21 cellular contexts compared by ENCODE assay signal in the genomic region with DNA sequence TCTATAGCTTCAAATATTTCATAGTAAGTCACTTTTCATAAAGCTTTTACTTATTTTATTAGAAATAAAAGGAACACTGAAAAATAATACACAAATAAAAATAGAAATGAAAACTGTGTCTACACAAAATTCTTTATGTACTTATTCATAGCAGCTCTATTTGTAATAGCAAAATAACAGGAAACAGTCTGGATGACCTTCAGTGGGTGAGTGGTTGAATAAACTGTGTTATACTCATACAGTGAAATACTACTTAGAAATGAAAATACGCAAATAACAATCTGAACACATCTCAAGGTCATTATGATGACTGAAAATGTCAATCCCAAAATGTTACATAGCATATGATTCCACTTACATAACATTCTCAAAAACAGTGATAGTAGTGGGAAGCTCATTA.
DNase-seq lines count a peak whose midpoint lies in the region; ATAC-seq, FAIRE-seq and TF ChIP-seq lines count a peak whose summit lies in the region.
"Had no signal": no experiment of that assay in that cellular context is flagged by ENCODE, and none has a peak within 500 bp of the region (broad histone marks: within the 10 kb centered on the region; RNA-seq: fewer than 3 reads in every experiment).

No MANE protein-coding gene starts in this region.

- DNase-seq in M059J (ENCODE audit: low read depth) (peak; percentile 13), brain pericyte (ENCODE audit: low read depth, low spot score) (peak; percentile 25), fibroblast of the aortic adventitia (ENCODE audit: low read depth) (peak; percentile 7), small intestine (no peak)
- DNase-seq in activated CD4-positive, CD25-positive, alpha-beta regulatory T cell treated with anti-CD3 and anti-CD28 coated beads, Interleukin-2, amount 50 U/mL, for 72 hours: no peak
- no peak for DNase-seq in naive thymus-derived CD4-positive, alpha-beta T cell
- DNase-seq: activated gamma-delta T cell treated with Interleukin-2 at 50 U/mL for 16 hours; activated naive CD8-positive, alpha-beta T cell treated with anti-CD3 and anti-CD28 coated beads, Interleukin-2, amount 50 U/mL, for 24 hours; CD4-positive, CD25-positive, alpha-beta regulatory T cell; mammary epithelial cell; NCI-H2171 treated with DMSO at 0.1 percent for 48 hours; NCI-H524; NK-92 treated with Interleukin-12 subunit alpha and Interleukin-12 subunit beta, amount 100 ng/mL, for 24 hours; sigmoid colon; T-cell had no signal

- no peaks in the 10 kb centered on the region for H3K36me3 ChIP-seq in small intestine (ENCODE audit: control insufficient read depth in 2 of 2, insufficient read depth in 2 of 2, low read length in 2 of 2)
- H3K36me3 ChIP-seq in naive thymus-derived CD4-positive, alpha-beta T cell (ENCODE audit: control insufficient read depth in 2 of 3, insufficient read depth in 3 of 3, low read length in 3 of 3): no peaks in the 10 kb centered on the region
- H3K36me3 ChIP-seq: neural progenitor cell, sigmoid colon had no signal

- ATAC-seq in GM18868 (IDR thresholded peaks at IDR 0.05; ENCODE audit: unreplicated experiment) (no peak), HG03520 (IDR thresholded peaks at IDR 0.05; ENCODE audit: unreplicated experiment) (no peak)
- ATAC-seq in naive thymus-derived CD4-positive, alpha-beta T cell: no peak
- ATAC-seq: activated naive CD8-positive, alpha-beta T cell treated with anti-CD3 and anti-CD28 coated beads, Interleukin-2, amount 50 U/mL, for 24 hours; Panc1; T-cell had no signal

- H3K9me3 ChIP-seq in small intestine (ENCODE audit: control insufficient read depth, low read depth): no peaks in the 10 kb centered on the region
- H3K9me3 ChIP-seq in naive thymus-derived CD4-positive, alpha-beta T cell (ENCODE audit: control insufficient read depth in 2 of 3, low read length in 3 of 3): no peaks in the 10 kb centered on the region
- H3K9me3 ChIP-seq: sigmoid colon had no signal

- no peak overlapping the region for H3K4me3 Mint-ChIP-seq in naive thymus-derived CD4-positive, alpha-beta T cell
- H3K4me3 Mint-ChIP-seq: activated naive CD8-positive, alpha-beta T cell treated with anti-CD3 and anti-CD28 coated beads, Interleukin-2, amount 50 U/mL, for 24 hours; CD4-positive, CD25-positive, alpha-beta regulatory T cell; neural progenitor cell; T-cell; type B pancreatic cell had no signal

- CTCF ChIA-PET in naive thymus-derived CD4-positive, alpha-beta T cell (lab: Charles Lee): no interaction called here

- H3K27ac Mint-ChIP-seq in naive thymus-derived CD4-positive, alpha-beta T cell: no peak overlapping the region
- H3K27ac Mint-ChIP-seq: activated naive CD8-positive, alpha-beta T cell treated with anti-CD3 and anti-CD28 coated beads, Interleukin-2, amount 50 U/mL, for 24 hours; CD4-positive, CD25-positive, alpha-beta regulatory T cell; neural progenitor cell; T-cell; type B pancreatic cell had no signal

- no peaks in the 10 kb centered on the region for H3K4me1 Mint-ChIP-seq in naive thymus-derived CD4-positive, alpha-beta T cell
- H3K4me1 Mint-ChIP-seq: activated naive CD8-positive, alpha-beta T cell treated with anti-CD3 and anti-CD28 coated beads, Interleukin-2, amount 50 U/mL, for 24 hours; CD4-positive, CD25-positive, alpha-beta regulatory T cell; neural progenitor cell; T-cell had no signal

- no peaks in the 10 kb centered on the region for H3K27me3 Mint-ChIP-seq in naive thymus-derived CD4-positive, alpha-beta T cell
- H3K27me3 Mint-ChIP-seq: activated naive CD8-positive, alpha-beta T cell treated with anti-CD3 and anti-CD28 coated beads, Interleukin-2, amount 50 U/mL, for 24 hours; CD4-positive, CD25-positive, alpha-beta regulatory T cell; T-cell; type B pancreatic cell had no signal

- TF ChIP-seq CTCF in fibroblast of the aortic adventitia (IDR thresholded peaks at IDR 0.05; ENCODE audit: insufficient read depth, low read length): no peak

- H3K4me3 ChIP-seq in fibroblast of the aortic adventitia (ENCODE audit: low read depth, low read length): no peak overlapping the region
- no peak overlapping the region for H3K4me3 ChIP-seq in small intestine (ENCODE audit: low read depth in 1 of 2, low read length in 2 of 2)
- no peak overlapping the region for H3K4me3 ChIP-seq in naive thymus-derived CD4-positive, alpha-beta T cell (ENCODE audit: low read length)
- H3K4me3 ChIP-seq: neural progenitor cell, sigmoid colon had no signal

- no peaks in the 10 kb centered on the region for H3K27me3 ChIP-seq in small intestine (ENCODE audit: control insufficient read depth in 2 of 2, insufficient read depth in 2 of 2, low read length in 2 of 2)
- H3K27me3 ChIP-seq in naive thymus-derived CD4-positive, alpha-beta T cell (ENCODE audit: control insufficient read depth in 2 of 2, insufficient read depth in 2 of 2, low read length in 2 of 2): no peaks in the 10 kb centered on the region
- H3K27me3 ChIP-seq: neural progenitor cell, sigmoid colon had no signal

- 76 to 92% (median 84%) methylated on average over 1 of the region's 1 CpG for WGBS in small intestine, 3 donors

- H3K36me3 Mint-ChIP-seq in naive thymus-derived CD4-positive, alpha-beta T cell: no peaks in the 10 kb centered on the region
- H3K36me3 Mint-ChIP-seq: CD4-positive, CD25-positive, alpha-beta regulatory T cell; neural progenitor cell; T-cell; type B pancreatic cell had no signal

- intact Hi-C loops in naive thymus-derived CD4-positive, alpha-beta T cell (cut with micrococcal nuclease): no loop called here

- no peaks in the 10 kb centered on the region for H3K4me1 ChIP-seq in small intestine (ENCODE audit: control insufficient read depth in 2 of 2, insufficient read depth in 1 of 2, low read depth in 1 of 2, low read length in 1 of 2)
- H3K4me1 ChIP-seq in naive thymus-derived CD4-positive, alpha-beta T cell (ENCODE audit: control insufficient read depth in 2 of 2, insufficient read depth in 2 of 2, low read length in 2 of 2): no peaks in the 10 kb centered on the region
- H3K4me1 ChIP-seq: neural progenitor cell, sigmoid colon had no signal

- POLR2A ChIA-PET in naive thymus-derived CD4-positive, alpha-beta T cell (lab: Charles Lee): no interaction called here

- no peak overlapping the region for H3K27ac ChIP-seq in small intestine (ENCODE audit: low read depth in 1 of 2, low read length in 1 of 2)
- H3K27ac ChIP-seq in naive thymus-derived CD4-positive, alpha-beta T cell (ENCODE audit: low read depth, low read length): no peak overlapping the region
- H3K27ac ChIP-seq: neural progenitor cell, sigmoid colon had no signal

- FAIRE-seq in small intestine (lab: Jason Lieb, UNC): peak; percentile 33
- FAIRE-seq: D721Med had no signal

- peaks cover 0 to 16% (median 3%) of the 10 kb centered on the region in 11 donors for H3K9me3 Mint-ChIP-seq in naive thymus-derived CD4-positive, alpha-beta T cell
- H3K9me3 Mint-ChIP-seq: neural progenitor cell, type B pancreatic cell had no signal

Comparison
In these comparisons a context has a peak if more than half of its experiments do, and no peak if none do; other contexts are left out.
1. DNase-seq: peak in M059J (single experiment), brain pericyte (single experiment) and fibroblast of the aortic adventitia (single experiment); none in small intestine (single experiment), activated CD4-positive, CD25-positive, alpha-beta regulatory T cell treated with anti-CD3 and anti-CD28 coated beads, Interleukin-2, amount 50 U/mL, for 72 hours (single experiment) and naive thymus-derived CD4-positive, alpha-beta T cell (0 of 9).